Comparison of ENCODE assay signal across 8 cellular contexts in the genomic region with DNA sequence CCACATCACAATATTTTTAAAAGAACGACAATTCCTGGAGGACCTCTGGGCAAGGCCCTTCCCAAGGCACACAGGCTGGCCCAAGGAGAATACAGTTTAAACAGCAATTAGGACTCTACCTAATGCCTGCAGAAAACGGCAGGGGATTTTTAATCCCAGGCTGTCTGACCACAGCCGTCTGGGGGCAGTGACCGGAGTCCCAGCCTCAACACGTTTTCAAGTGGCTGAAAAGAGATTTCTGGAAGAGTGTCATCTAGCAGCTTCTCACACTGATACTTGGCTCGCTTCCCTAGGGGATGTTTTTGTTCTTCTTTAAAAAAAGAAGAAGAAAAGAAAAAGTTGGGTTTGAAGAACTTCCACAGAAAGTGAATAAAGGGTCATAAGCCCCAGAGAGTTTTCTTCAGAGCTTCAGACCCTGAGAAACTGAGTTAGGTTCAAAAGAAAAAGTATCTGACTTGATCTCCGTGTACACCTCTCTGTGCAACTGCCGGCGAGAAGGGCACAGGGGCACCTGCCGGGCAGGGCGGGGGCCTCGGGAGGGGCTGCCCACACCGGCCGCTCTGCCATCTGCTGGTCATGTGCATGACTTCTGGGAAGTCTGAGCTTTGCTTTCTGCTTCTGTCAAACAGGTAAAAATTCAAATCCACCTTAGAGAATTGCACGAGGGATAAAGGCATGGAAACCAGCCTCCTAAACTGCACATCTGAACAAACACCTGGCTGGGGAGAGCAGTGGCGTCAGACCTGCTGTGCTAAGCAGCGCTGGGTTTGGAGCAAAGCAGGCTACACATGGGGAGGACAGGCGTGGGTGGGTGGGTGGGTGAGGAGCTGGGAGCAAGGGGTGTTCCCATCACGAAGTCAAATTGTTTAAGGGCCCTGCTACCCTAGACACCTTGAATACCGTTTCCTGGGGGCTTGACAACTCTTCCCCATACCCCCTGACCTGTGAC. TPM values are rescaled to one million over a fixed set of nuclear protein-coding genes. Genes with fewer than 3 reads are reported as not detected.
A peak's percentile ranks its signal among the peaks of the same experiment; 100 is the strongest.
DNase-seq lines count a peak whose midpoint lies in the region; ATAC-seq and TF ChIP-seq lines count a peak whose summit lies in the region.

No MANE protein-coding gene starts in this region.

- no TSS peak for BruUV-seq in HCT116 (replicated peaks; lab: Mats Ljungman, UMichigan)

- H2AFZ ChIP-seq in HCT116 (ENCODE audit: low read depth, low read length, poor library complexity, severe bottlenecking), result no peak overlapping the region

- H3K4me3 Mint-ChIP-seq in osteocyte (ENCODE audit: unreplicated experiment), result no peak overlapping the region

- peaks cover 18% of the 10 kb centered on the region for H3K36me3 ChIP-seq in BJ (ENCODE audit: control insufficient read depth, insufficient read depth, low read length)
- H3K36me3 ChIP-seq in HCT116 (ENCODE audit: control insufficient read depth in 1 of 2, insufficient read depth in 2 of 2, low read length in 2 of 2), result peaks cover 0 to 4% of the 10 kb centered on the region in 2 experiments; a peak in 2 of 4 replicates
- peaks cover 63% of the 10 kb centered on the region for H3K36me3 ChIP-seq in RWPE2 (ENCODE audit: low read depth)

- H3K27ac ChIP-seq in HCT116 (ENCODE audit: low read depth, low read length) (no peak overlapping the region), RWPE2 (ENCODE audit: poor library complexity, severe bottlenecking) (no peak overlapping the region)

- TF ChIP-seq RAD21 in HCT116 (IDR thresholded peaks at IDR 0.05; ENCODE audit: low read depth), result peak; percentile 34; the same call in 1 of the 2 replicates

- no peak for DNase-seq in BJ (ENCODE audit: low read depth)
- no peak for DNase-seq in HCT116 (ENCODE audit: low read depth, low spot score)
- no peak for DNase-seq in RWPE2 (ENCODE audit: low spot score)
- peak; percentile 34 for DNase-seq in epithelial cell of esophagus (ENCODE audit: low read depth)
- no peak for DNase-seq in osteocyte (ENCODE audit: extremely low spot score, unreplicated experiment)
- DNase-seq in T-helper 1 cell, result no peak
- DNase-seq in H4 (ENCODE audit: low spot score), result no peak

- CTCF ChIA-PET in BJ (lab: Yijun Ruan, JAX) (interaction anchor here (0.7 to 3.1 kb wide), 9 partner anchors 11 to 251 kb away, joined by 3 to 10 read pairs (median 3); no protein-coding TSS in a partner anchor), HCT116 (lab: Charles Lee) (interaction anchor here (0.5 to 2.1 kb wide), 6 partner anchors 16 to 845 kb away, joined by 3 to 5 read pairs (median 4); partner anchors contain the start of gene DSTN)

- POLR2A ChIA-PET in BJ (lab: Charles Lee) (interaction anchor here (0.6 kb wide), 1 partner anchor 199 kb away, joined by 6 read pairs; no protein-coding TSS in a partner anchor), HCT116 (lab: Charles Lee) (no interaction called here)

- peaks cover 84% of the 10 kb centered on the region for H3K79me2 ChIP-seq in HCT116 (ENCODE audit: insufficient read depth, low read length)

- peaks cover 65% of the 10 kb centered on the region for H3K4me1 Mint-ChIP-seq in osteocyte (ENCODE audit: unreplicated experiment)

- intact Hi-C loops in HCT116 (cut with micrococcal nuclease), result loop anchor here (1.0 kb wide), 1 partner anchor 145 kb away; no protein-coding TSS in a partner anchor

- TF ChIP-seq POLR2A in HCT116 (IDR thresholded peaks at IDR 0.05; ENCODE audit: borderline replicate concordance, extremely low read depth, insufficient read depth, insufficient read length), result no peak

- H3K9ac ChIP-seq in HCT116 (ENCODE audit: low read length), result no peak overlapping the region

- H3K4me2 ChIP-seq in HCT116 (ENCODE audit: low read length), result no peak overlapping the region

- peaks cover 7% of the 10 kb centered on the region for H3K36me3 Mint-ChIP-seq in osteocyte (ENCODE audit: unreplicated experiment)

- H3K4me3 ChIP-seq in BJ (ENCODE audit: low read depth, low read length) (no peak overlapping the region), HCT116 (replicated peaks in 1 of 2; ENCODE audit: low read depth in 1 of 2, low read length in 2 of 2) (no peak overlapping the region), RWPE2 (ENCODE audit: severe bottlenecking) (no peak overlapping the region), epithelial cell of esophagus (ENCODE audit: low read length) (no peak overlapping the region)

- RAD21 ChIA-PET in HCT116 (lab: Charles Lee; ENCODE audit: low non-redundant PET in 1 of 2, low total read pairs in 2 of 2, uncharacterized antibody in 2 of 2, unreplicated experiment in 2 of 2), result interaction anchor here in 1 of 2 experiments (1.0 kb wide), 1 partner anchor 112 kb away, joined by 3 read pairs; no protein-coding TSS in a partner anchor

- peak overlapping the region; percentile 76 for H3K27ac Mint-ChIP-seq in osteocyte (ENCODE audit: unreplicated experiment)

- ATAC-seq in HCT116 (peak; percentile 81), RWPE2 (ENCODE audit: low read depth) (peak; percentile 29; the same call in 1 of the 3 replicates), GM21515 (IDR thresholded peaks at IDR 0.05; ENCODE audit: unreplicated experiment) (no peak)

- no peaks in the 10 kb centered on the region for H4K20me1 ChIP-seq in HCT116 (ENCODE audit: insufficient read depth)

- TF ChIP-seq CTCF in BJ (IDR thresholded peaks at IDR 0.05; ENCODE audit: insufficient read depth, low read depth, low read length), result peak; percentile 41
- TF ChIP-seq CTCF in HCT116 (IDR thresholded peaks at IDR 0.05 in 2 of 3, conservative IDR thresholded peaks at IDR 0.05 in 1 of 3; ENCODE audit: borderline replicate concordance in 1 of 3, insufficient read depth in 1 of 3, low read depth in 2 of 3, low read length in 2 of 3), result peak; percentile 19 to 65 (median 64); a peak in 5 of 6 replicates
- peak; percentile 42 for TF ChIP-seq CTCF in RWPE2 (IDR thresholded peaks at IDR 0.05; ENCODE audit: poor library complexity, severe bottlenecking)
- peak; percentile 59 for TF ChIP-seq CTCF in epithelial cell of esophagus (IDR thresholded peaks at IDR 0.05; ENCODE audit: insufficient read depth, low read depth, low read length, missing control alignments)
- TF ChIP-seq CTCF in osteocyte (IDR thresholded peaks at IDR 0.05), result peak; percentile 57

- no peaks in the 10 kb centered on the region for H3K27me3 ChIP-seq in BJ (ENCODE audit: control insufficient read depth, insufficient read depth, low read length)
- no peaks in the 10 kb centered on the region for H3K27me3 ChIP-seq in HCT116 (ENCODE audit: insufficient read depth, low read length)
- no peaks in the 10 kb centered on the region for H3K27me3 ChIP-seq in RWPE2 (ENCODE audit: insufficient read depth, poor library complexity, severe bottlenecking)

- H3K9me3 ChIP-seq in HCT116 (ENCODE audit: control insufficient read depth in 1 of 2, insufficient read depth in 1 of 2, low read depth in 1 of 2, low read length in 2 of 2) (no peaks in the 10 kb centered on the region), RWPE2 (ENCODE audit: severe bottlenecking) (no peaks in the 10 kb centered on the region)

- H3K4me1 ChIP-seq in HCT116 (ENCODE audit: control insufficient read depth in 1 of 2, insufficient read depth in 2 of 2, low read length in 2 of 2) (no peaks in the 10 kb centered on the region; a peak in 1 of 4 replicates), RWPE2 (ENCODE audit: insufficient read depth, poor library complexity, severe bottlenecking) (no peaks in the 10 kb centered on the region)

- H3K9me2 ChIP-seq in HCT116 (ENCODE audit: insufficient read depth), result no peaks in the 10 kb centered on the region

- no peaks in the 10 kb centered on the region for H3K9me3 Mint-ChIP-seq in osteocyte (ENCODE audit: unreplicated experiment)

- no peaks in the 10 kb centered on the region for H3K27me3 Mint-ChIP-seq in osteocyte (ENCODE audit: unreplicated experiment)

TF ChIP-seq in HCT116, 20 proteins besides CTCF, POLR2A, EP300 and RAD21:
- TF ChIP-seq POLR2AphosphoS5 (IDR thresholded peaks at IDR 0.05; ENCODE audit: low read depth, low read length) (no peak), CBX3 (IDR thresholded peaks at IDR 0.05; ENCODE audit: low read depth) (no peak), EGR1 (IDR thresholded peaks at IDR 0.05; ENCODE audit: low read depth) (no peak)
- TF ChIP-seq, protein P1, sequence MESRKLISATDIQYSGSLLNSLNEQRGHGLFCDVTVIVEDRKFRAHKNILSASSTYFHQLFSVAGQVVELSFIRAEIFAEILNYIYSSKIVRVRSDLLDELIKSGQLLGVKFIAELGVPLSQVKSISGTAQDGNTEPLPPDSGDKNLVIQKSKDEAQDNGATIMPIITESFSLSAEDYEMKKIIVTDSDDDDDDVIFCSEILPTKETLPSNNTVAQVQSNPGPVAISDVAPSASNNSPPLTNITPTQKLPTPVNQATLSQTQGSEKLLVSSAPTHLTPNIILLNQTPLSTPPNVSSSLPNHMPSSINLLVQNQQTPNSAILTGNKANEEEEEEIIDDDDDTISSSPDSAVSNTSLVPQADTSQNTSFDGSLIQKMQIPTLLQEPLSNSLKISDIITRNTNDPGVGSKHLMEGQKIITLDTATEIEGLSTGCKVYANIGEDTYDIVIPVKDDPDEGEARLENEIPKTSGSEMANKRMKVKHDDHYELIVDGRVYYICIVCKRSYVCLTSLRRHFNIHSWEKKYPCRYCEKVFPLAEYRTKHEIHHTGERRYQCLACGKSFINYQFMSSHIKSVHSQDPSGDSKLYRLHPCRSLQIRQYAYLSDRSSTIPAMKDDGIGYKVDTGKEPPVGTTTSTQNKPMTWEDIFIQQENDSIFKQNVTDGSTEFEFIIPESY (IDR thresholded peaks at IDR 0.05; ENCODE audit: extremely low read depth, insufficient replicate concordance, low read length), result no peak

RNA-seq across cellular contexts. Expression of gene RRBP1, which starts 33.0 kb away (rescaled TPM):
- 87.1 and 98.7 TPM in 2 replicates for polyA plus RNA-seq in BJ (2011; rRNA removed)
- 64.7 and 78.4 TPM in 2 replicates for polyA minus RNA-seq in BJ (2011; rRNA and poly(A)+ RNA removed)
- total RNA-seq in HCT116 (2021; ENCODE audit: unreplicated experiment) (123 TPM), osteocyte (307 and 312 TPM in 2 replicates)
- 90.7 and 95.8 TPM in 2 replicates for polyA plus RNA-seq in HCT116 (2012)
- 48.6 and 61.6 TPM in 2 replicates for total RNA-seq in H4 (2014; rRNA removed; shearing (Covaris generic))

RNA-seq across cellular contexts. Expression of gene BANF2, which starts 50.7 kb away (rescaled TPM):
- not detected in 2 replicates for polyA plus RNA-seq in BJ (2011; rRNA removed)
- polyA minus RNA-seq in BJ (2011; rRNA and poly(A)+ RNA removed), result not detected in 2 replicates
- total RNA-seq in HCT116 (2021; ENCODE audit: unreplicated experiment) (not detected), osteocyte (not detected in 2 replicates)
- not detected in 2 replicates for polyA plus RNA-seq in HCT116 (2012)
- not detected in 2 replicates for total RNA-seq in H4 (2014; rRNA removed; shearing (Covaris generic))
